Comparison of ENCODE assay signal across 9 cellular contexts in genomic region chr1:43388613-43389012, GRCh38. TPM values are rescaled to one million over a fixed set of nuclear protein-coding genes. Genes with fewer than 3 reads are reported as not detected.
DNase-seq lines count a peak whose midpoint lies in the region; ATAC-seq and TF ChIP-seq lines count a peak whose summit lies in the region.
"Had no signal": no experiment of that assay in that cellular context is flagged by ENCODE, and none has a peak within 500 bp of the region (broad histone marks: within the 10 kb centered on the region; RNA-seq: fewer than 3 reads in every experiment).

No MANE protein-coding gene starts in this region.

- TF ChIP-seq EP300 in esophagus muscularis mucosa (IDR thresholded peaks at IDR 0.05): no peak

- H3K4me3 ChIP-seq in GM12864 (ENCODE audit: low read depth, low read length): peak overlapping the region; percentile 75
- peak overlapping the region; percentile 84 for H3K4me3 ChIP-seq in RWPE2 (ENCODE audit: severe bottlenecking)
- peak overlapping the region; percentile 81 to 92 (median 89) for H3K4me3 ChIP-seq in esophagus muscularis mucosa
- H3K4me3 ChIP-seq in retinal pigment epithelial cell (ENCODE audit: low read length): peak overlapping the region; percentile 95

- H3K27ac ChIP-seq in RWPE2 (ENCODE audit: poor library complexity, severe bottlenecking) (peak overlapping the region; percentile 48), esophagus muscularis mucosa (replicated peaks in 1 of 4) (no peak overlapping the region)

- H3K27me3 ChIP-seq in RWPE2 (ENCODE audit: insufficient read depth, poor library complexity, severe bottlenecking) (no peaks in the 10 kb centered on the region), esophagus muscularis mucosa (no peaks in the 10 kb centered on the region)

- H3K4me1 ChIP-seq in RWPE2 (ENCODE audit: insufficient read depth, poor library complexity, severe bottlenecking) (peaks cover 7% of the 10 kb centered on the region), esophagus muscularis mucosa (peaks cover 24 to 40% (median 30%) of the 10 kb centered on the region in 4 donors)

- H3K36me3 ChIP-seq in RWPE2 (ENCODE audit: low read depth) (peaks cover 52% of the 10 kb centered on the region), esophagus muscularis mucosa (peaks cover 32 to 41% (median 37%) of the 10 kb centered on the region in 4 donors)

- DNase-seq in GM12864 (ENCODE audit: low read depth) (no peak), RWPE2 (ENCODE audit: low spot score) (no peak), esophagus muscularis mucosa (ENCODE audit: extremely low spot score) (no peak), retinal pigment epithelial cell (ENCODE audit: low read depth) (no peak), 8988T (no peak), NCI-H774 (lab: John Stamatoyannopoulos, UW) (no peak)
- no peak for DNase-seq in activated CD4-positive, alpha-beta T cell treated with anti-CD3 and anti-CD28 coated beads, Interleukin-2, amount 50 U/mL, for 4 hours
- DNase-seq: stimulated activated CD4-positive, alpha-beta T cell treated with anti-CD3 and anti-CD28 coated beads, Interleukin-1b, Interleukin-23, amount 100 ng/mL, for 48 hours had no signal

- WGBS in esophagus muscularis mucosa: 54% methylated on average over 3 of the region's 3 CpGs

- ATAC-seq in RWPE2 (ENCODE audit: low read depth) (no peak), HG02852 (IDR thresholded peaks at IDR 0.05; ENCODE audit: unreplicated experiment) (no peak)

- TF ChIP-seq POLR2A in esophagus muscularis mucosa (IDR thresholded peaks at IDR 0.05; ENCODE audit: low read depth): no peak

- TF ChIP-seq CTCF in GM12864 (IDR thresholded peaks at IDR 0.05; ENCODE audit: low read depth, low read length, missing control alignments) (no peak), RWPE2 (IDR thresholded peaks at IDR 0.05; ENCODE audit: poor library complexity, severe bottlenecking) (no peak), esophagus muscularis mucosa (IDR thresholded peaks at IDR 0.05) (no peak), retinal pigment epithelial cell (conservative IDR thresholded peaks at IDR 0.05; ENCODE audit: low read depth, low read length) (no peak)

- H3K9me3 ChIP-seq in RWPE2 (ENCODE audit: severe bottlenecking) (no peaks in the 10 kb centered on the region), esophagus muscularis mucosa (no peaks in the 10 kb centered on the region)

- intact Hi-C loops in esophagus muscularis mucosa (cut with DNase I): no loop called here

RNA-seq across cellular contexts. Expression of gene MED8, which starts 1.0 kb away (rescaled TPM):
- 10 to 100 TPM; 27.6 to 34.1 (median 32.0) TPM for total RNA-seq in esophagus muscularis mucosa

RNA-seq across cellular contexts. Expression of gene SZT2, which starts 1.1 kb away (rescaled TPM):
- 10 to 100 TPM; 25.2 to 45.9 (median 31.3) TPM for total RNA-seq in esophagus muscularis mucosa

RNA-seq across cellular contexts. Expression of gene ELOVL1, which starts 20.8 kb away (rescaled TPM):
- total RNA-seq in esophagus muscularis mucosa: 10 to 100 TPM; 25.7 to 63.2 (median 49.1) TPM

RNA-seq across cellular contexts. Expression of gene CDC20, which starts 29.8 kb away (rescaled TPM):
- total RNA-seq in esophagus muscularis mucosa: 1 to 10 TPM in 1 of 4 donors, under 1 TPM in 1, not detected in 2; 0.42 to 1.7 TPM

RNA-seq across cellular contexts. Expression of gene MPL, which starts 51.0 kb away (rescaled TPM):
- total RNA-seq in esophagus muscularis mucosa: under 1 TPM in 2 of 4 donors, not detected in 2; 0.13 to 0.63 TPM
